19 cellular contexts compared by ENCODE assay signal in genomic region chr10:3140280-3140679, GRCh38. TPM values are rescaled to one million over a fixed set of nuclear protein-coding genes. Genes with fewer than 3 reads are reported as not detected.
DNase-seq lines count a peak whose midpoint lies in the region; ATAC-seq and TF ChIP-seq lines count a peak whose summit lies in the region.
"Had no signal": no experiment of that assay in that cellular context is flagged by ENCODE, and none has a peak within 500 bp of the region (broad histone marks: within the 10 kb centered on the region; RNA-seq: fewer than 3 reads in every experiment).

No MANE protein-coding gene starts in this region.

- CTCF ChIA-PET in SK-N-SH (lab: Yijun Ruan, JAX) = interaction anchor here (1.2 kb wide), 1 partner anchor 15 kb away, joined by 3 read pairs; no protein-coding TSS in a partner anchor

- H3K79me2 ChIP-seq in SK-N-SH (ENCODE audit: insufficient read depth) = no peaks in the 10 kb centered on the region

- peaks cover 0 to 30% of the 10 kb centered on the region in 2 donors for H3K4me1 ChIP-seq in ascending aorta
- H3K4me1 ChIP-seq in tibial artery = peaks cover 0 to 24% (median 13%) of the 10 kb centered on the region in 4 donors
- no peaks in the 10 kb centered on the region; a peak in 1 of 4 replicates for H3K4me1 ChIP-seq in SK-N-SH (ENCODE audit: control insufficient read depth in 1 of 2, insufficient read depth in 2 of 2, low read depth in 1 of 2, low read length in 1 of 2)
- H3K4me1 ChIP-seq: BE2C, colonic mucosa, pancreas had no signal

- no peak for TF ChIP-seq RAD21 in SK-N-SH (IDR thresholded peaks at IDR 0.05; ENCODE audit: low read length)

- peaks cover 11% of the 10 kb centered on the region for H3K36me3 Mint-ChIP-seq in activated naive CD4-positive, alpha-beta T cell treated with anti-CD3 and anti-CD28 coated beads, Interleukin-2, amount 50 U/mL, for 24 hours

- H3K4me3 Mint-ChIP-seq in activated naive CD4-positive, alpha-beta T cell treated with anti-CD3 and anti-CD28 coated beads, Interleukin-2, amount 50 U/mL, for 24 hours = no peak overlapping the region
- H3K4me3 Mint-ChIP-seq: nephron had no signal

- H3K9me3 Mint-ChIP-seq in activated naive CD4-positive, alpha-beta T cell treated with anti-CD3 and anti-CD28 coated beads, Interleukin-2, amount 50 U/mL, for 24 hours = no peaks in the 10 kb centered on the region
- H3K9me3 Mint-ChIP-seq: nephron had no signal

- H3K4me2 ChIP-seq in SK-N-SH = no peak overlapping the region

- peak overlapping the region; percentile 55 for H3K27ac Mint-ChIP-seq in activated naive CD4-positive, alpha-beta T cell treated with anti-CD3 and anti-CD28 coated beads, Interleukin-2, amount 50 U/mL, for 24 hours

- no peaks in the 10 kb centered on the region for H3K4me1 Mint-ChIP-seq in activated naive CD4-positive, alpha-beta T cell treated with anti-CD3 and anti-CD28 coated beads, Interleukin-2, amount 50 U/mL, for 24 hours

- peaks cover 57 to 95% of the 10 kb centered on the region in 2 donors for H3K36me3 ChIP-seq in ascending aorta
- H3K36me3 ChIP-seq in tibial artery = peaks cover 86 to 100% (median 98%) of the 10 kb centered on the region in 3 donors
- peaks cover 65 to 91% of the 10 kb centered on the region in 2 experiments for H3K36me3 ChIP-seq in SK-N-SH (replicated peaks in 1 of 2; ENCODE audit: control insufficient read depth in 1 of 2, insufficient read depth in 2 of 2, low read length in 1 of 2)

- no peak overlapping the region for H3K4me3 ChIP-seq in ascending aorta
- no peak overlapping the region for H3K4me3 ChIP-seq in tibial artery
- H3K4me3 ChIP-seq in SK-N-SH (ENCODE audit: low read depth in 2 of 2, low read length in 1 of 2) = no peak overlapping the region
- H3K4me3 ChIP-seq: colonic mucosa, pancreas had no signal

- H3K27ac ChIP-seq in ascending aorta = peak overlapping the region; percentile 6 to 38
- peak overlapping the region; percentile 48 to 52 for H3K27ac ChIP-seq in tibial artery
- H3K27ac ChIP-seq in SK-N-SH (ENCODE audit: low read depth in 2 of 2, low read length in 1 of 2) = no peak overlapping the region
- H3K27ac ChIP-seq: colonic mucosa, pancreas had no signal

- no peak overlapping the region for H2AFZ ChIP-seq in SK-N-SH (ENCODE audit: low read depth)

- no peak for TF ChIP-seq EP300 in SK-N-SH (IDR thresholded peaks at IDR 0.05; ENCODE audit: borderline replicate concordance in 1 of 2, low read depth in 1 of 2, low read length in 1 of 2)

- DNase-seq in activated naive CD4-positive, alpha-beta T cell (lab: John Stamatoyannopoulos, UW) = no peak
- DNase-seq in ascending aorta (ENCODE audit: low spot score in 2 of 2) (no peak), iris pigment epithelial cell (ENCODE audit: low read depth) (peak; percentile 14), tibial artery (peak in 1 of 2 donors; percentile 84), SK-N-SH (no peak), DMS53 treated with DMSO at 0.1 percent for 48 hours (lab: John Stamatoyannopoulos, UW; ENCODE audit: unreplicated experiment) (no peak)
- DNase-seq: activated naive CD4-positive, alpha-beta T cell treated with anti-CD3 and anti-CD28 coated beads, Interleukin-2, amount 50 U/mL, for 16 hours; activated T-cell treated with anti-CD3 and anti-CD28 coated beads, Interleukin-2, amount 50 U/mL, for 1 hour; BE2C; colonic mucosa; DMS79 treated with DMSO at 0.1 percent for 48 hours; NCI-H1694 treated with DMSO at 0.1 percent for 48 hours; pancreas; SHP77; SW 1271 had no signal

- no peaks in the 10 kb centered on the region for H3K27me3 Mint-ChIP-seq in activated naive CD4-positive, alpha-beta T cell treated with anti-CD3 and anti-CD28 coated beads, Interleukin-2, amount 50 U/mL, for 24 hours

- H3K27me3 ChIP-seq in ascending aorta (no peaks in the 10 kb centered on the region), tibial artery (no peaks in the 10 kb centered on the region), SK-N-SH (ENCODE audit: insufficient read depth) (no peaks in the 10 kb centered on the region)
- H3K27me3 ChIP-seq: BE2C, colonic mucosa, pancreas had no signal

- TF ChIP-seq CTCF in ascending aorta (IDR thresholded peaks at IDR 0.05) (no peak), tibial artery (IDR thresholded peaks at IDR 0.05) (no peak), SK-N-SH (IDR thresholded peaks at IDR 0.05) (no peak)

- no peak for ATAC-seq in HG03521 (IDR thresholded peaks at IDR 0.05; ENCODE audit: unreplicated experiment)
- ATAC-seq: left lobe of liver, pancreas had no signal

- intact Hi-C loops in ascending aorta (cut with DNase I) = no loop called here
- intact Hi-C loops in tibial artery (cut with DNase I; ENCODE audit: low total_unique reads) = no loop called here

- POLR2A ChIA-PET in SK-N-SH (lab: Yijun Ruan, JAX) = no interaction called here

- H4K20me1 ChIP-seq in SK-N-SH (ENCODE audit: insufficient read depth) = no peaks in the 10 kb centered on the region

- H3K9me3 ChIP-seq in ascending aorta (no peaks in the 10 kb centered on the region), tibial artery (no peaks in the 10 kb centered on the region), SK-N-SH (no peaks in the 10 kb centered on the region)
- H3K9me3 ChIP-seq: BE2C, colonic mucosa, pancreas had no signal

- H3K9ac ChIP-seq in SK-N-SH = no peak overlapping the region

- H3F3A ChIP-seq in SK-N-SH (replicated peaks; ENCODE audit: insufficient read depth) = peaks cover 29% of the 10 kb centered on the region

- H3K9me2 ChIP-seq in SK-N-SH = no peaks in the 10 kb centered on the region

- 90% methylated on average over 9 of the region's 9 CpGs for WGBS in SK-N-SH (ENCODE audit: low lambda C conversion rate)

TF ChIP-seq in SK-N-SH, 30 proteins besides CTCF, POLR2A, EP300 and RAD21:
- TF ChIP-seq ELF1 (IDR thresholded peaks at IDR 0.05) (no peak), FOXJ3 (CRISPR knock-in tag; IDR thresholded peaks at IDR 0.05) (no peak), GABPA (IDR thresholded peaks at IDR 0.05; ENCODE audit: low read depth) (no peak), TCF12 (IDR thresholded peaks at IDR 0.05) (no peak)

RNA-seq across cellular contexts. Expression of gene PITRM1, which starts 32.3 kb away (rescaled TPM):
- 110 TPM for total RNA-seq in ascending aorta
- 45.9 and 79.6 TPM in 2 replicates for polyA plus RNA-seq in SK-N-SH (2012; rRNA removed)
- polyA plus RNA-seq in SK-N-SH (2012; cell fraction: cytosol; rRNA removed) = 46.3 and 52.8 TPM in 2 replicates
- 185 and 200 TPM in 2 replicates for polyA plus RNA-seq in SK-N-SH (2012; cell fraction: nucleus; rRNA removed)

Comparison
In these comparisons a context has a peak if more than half of its experiments do, and no peak if none do; other contexts are left out.
1. H3K27ac ChIP-seq: peak in ascending aorta (2 of 2) and tibial artery (2 of 2); none in SK-N-SH (0 of 2).